ENCODE assay signal across 12 cellular contexts in the genomic region with DNA sequence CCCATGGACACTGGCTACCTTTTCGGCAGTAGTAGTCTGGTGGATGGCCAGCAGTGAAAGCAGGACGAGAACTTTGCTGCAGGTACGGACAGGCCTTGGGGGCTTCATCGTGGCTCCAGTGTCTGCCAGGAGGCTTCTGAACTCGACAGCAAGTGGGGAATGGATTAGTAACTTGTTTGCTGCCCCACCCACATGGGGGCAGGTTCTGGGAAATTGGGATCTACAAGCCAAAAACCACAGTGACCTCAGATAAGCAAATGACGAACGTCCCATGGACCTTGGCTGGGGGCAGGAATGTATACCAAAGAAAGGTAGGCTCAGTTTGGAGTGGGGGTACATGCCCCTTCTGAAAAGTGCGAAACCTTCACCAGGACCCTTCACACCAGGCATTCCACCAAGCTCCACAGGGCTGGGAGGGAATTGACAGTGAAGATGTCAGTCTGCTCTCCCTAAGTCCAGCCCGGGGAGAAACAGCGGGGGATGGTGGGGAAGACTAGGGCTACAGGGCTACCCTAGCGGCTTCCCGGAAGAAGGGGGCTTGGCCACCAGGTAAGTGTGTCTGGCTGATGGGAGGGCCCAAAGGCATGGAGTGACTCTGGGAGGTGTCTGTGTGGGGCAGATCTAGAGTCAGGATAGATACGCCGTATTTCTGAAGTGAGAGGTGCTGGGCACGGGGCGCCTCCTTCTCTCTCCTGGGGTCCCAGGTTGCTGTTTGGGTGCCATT. TPM values are rescaled to one million over a fixed set of nuclear protein-coding genes. Genes with fewer than 3 reads are reported as not detected.
DNase-seq lines count a peak whose midpoint lies in the region; ATAC-seq and TF ChIP-seq lines count a peak whose summit lies in the region.
"Had no signal": no experiment of that assay in that cellular context is flagged by ENCODE, and none has a peak within 500 bp of the region (broad histone marks: within the 10 kb centered on the region; RNA-seq: fewer than 3 reads in every experiment).

A gene (minus strand): TSS at position 138 of the 724 bp plus-strand sequence. CDS start 30 bp downstream, at position 108.

- H3K9me3 ChIP-seq in right lobe of liver (no peaks in the 10 kb centered on the region), thymus (ENCODE audit: control insufficient read depth) (no peaks in the 10 kb centered on the region)
- H3K9me3 ChIP-seq: colonic mucosa had no signal

- H3K4me1 ChIP-seq in right lobe of liver: peaks cover 0 to 58% (median 21%) of the 10 kb centered on the region in 4 donors
- no peaks in the 10 kb centered on the region for H3K4me1 ChIP-seq in thymus (ENCODE audit: control insufficient read depth, insufficient read depth, low read length)
- H3K4me1 ChIP-seq: colonic mucosa had no signal

- peaks cover 16% of the 10 kb centered on the region for H3K4me1 Mint-ChIP-seq in activated CD8-positive, alpha-beta memory T cell treated with anti-CD3 and anti-CD28 coated beads, Interleukin-2, amount 10 ng/mL, durations not matched to agents 7 days and 5 days
- H3K4me1 Mint-ChIP-seq in activated B cell treated with CpG ODN at 0.5 μM for 24 hours: no peaks in the 10 kb centered on the region
- H3K4me1 Mint-ChIP-seq: IgD-negative memory B cell, memory B cell had no signal

- CTCF ChIA-PET in activated CD8-positive, alpha-beta memory T cell treated with anti-CD3 and anti-CD28 coated beads, Interleukin-2, amount 10 ng/mL, durations not matched to agents 7 days and 5 days (lab: Charles Lee): interaction anchor here (1.8 kb wide), 1 partner anchor 9 kb away, joined by 5 read pairs; no protein-coding TSS in a partner anchor
- CTCF ChIA-PET in activated B cell treated with CpG ODN at 0.5 μM for 24 hours (lab: Charles Lee): no interaction called here

- no peak for DNase-seq in activated CD8-positive, alpha-beta memory T cell treated with anti-CD3 and anti-CD28 coated beads, Interleukin-2, amount 10 ng/mL, durations not matched to agents 7 days and 5 days
- DNase-seq in activated CD8-positive, alpha-beta memory T cell treated with anti-CD3 and anti-CD28 coated beads, Interleukin-2, amount 50 U/mL, for 48 hours: no peak
- DNase-seq in activated B cell treated with CpG ODN at 0.5 μM for 24 hours: no peak
- peak; percentile 80 to 94 (median 90) for DNase-seq in right lobe of liver
- no peak for DNase-seq in GM10266 (ENCODE audit: extremely low spot score)

- intact Hi-C loops in activated B cell treated with CpG ODN at 0.5 μM for 24 hours (cut with micrococcal nuclease): no loop called here
- intact Hi-C loops in right lobe of liver (cut with DNase I): no loop called here

- WGBS in right lobe of liver (ENCODE audit: insufficient coverage, low coverage, low lambda C conversion rate, missing lambda C conversion rate): 29% methylated on average over 11 of the region's 16 CpGs
- WGBS in thymus: 94% methylated on average over 16 of the region's 16 CpGs

- peak within 1 kb of the TSS; percentile 50 to 94 (median 71) for H3K4me3 ChIP-seq in right lobe of liver
- H3K4me3 ChIP-seq in thymus (ENCODE audit: low read length): no peak within 1 kb of the TSS
- H3K4me3 ChIP-seq: colonic mucosa had no signal

- H3K27me3 Mint-ChIP-seq in activated CD8-positive, alpha-beta memory T cell treated with anti-CD3 and anti-CD28 coated beads, Interleukin-2, amount 10 ng/mL, durations not matched to agents 7 days and 5 days: no peaks in the 10 kb centered on the region
- no peaks in the 10 kb centered on the region for H3K27me3 Mint-ChIP-seq in activated B cell treated with CpG ODN at 0.5 μM for 24 hours
- H3K27me3 Mint-ChIP-seq: IgD-negative memory B cell, memory B cell had no signal

- no peak for ATAC-seq in activated CD8-positive, alpha-beta memory T cell treated with anti-CD3 and anti-CD28 coated beads, Interleukin-2, amount 10 ng/mL, durations not matched to agents 7 days and 5 days
- ATAC-seq in activated B cell treated with CpG ODN at 0.5 μM for 24 hours (ENCODE audit: low read depth) (no peak), right lobe of liver (peak; percentile 47 to 71 (median 58)), GM21619 (IDR thresholded peaks at IDR 0.05; ENCODE audit: unreplicated experiment) (no peak), HG03159 (IDR thresholded peaks at IDR 0.05; ENCODE audit: unreplicated experiment) (no peak)

- H3K9me3 Mint-ChIP-seq in activated CD8-positive, alpha-beta memory T cell treated with anti-CD3 and anti-CD28 coated beads, Interleukin-2, amount 10 ng/mL, durations not matched to agents 7 days and 5 days (ENCODE audit: low read depth): no peaks in the 10 kb centered on the region
- H3K9me3 Mint-ChIP-seq in activated B cell treated with CpG ODN at 0.5 μM for 24 hours: no peaks in the 10 kb centered on the region
- H3K9me3 Mint-ChIP-seq: activated T-helper 2 cell treated with anti-CD3 and anti-CD28 coated beads, Interferon-gamma antibody, Interleukin-2, Interleukin-4, amounts not matched to agents 10 μg/mL and 5 μg/mL and 100 μg/mL, durations not matched to agents 14 hours and 24 hours and 36 hours; IgD-negative memory B cell; memory B cell had no signal

- no peak within 1 kb of the TSS for H3K4me3 Mint-ChIP-seq in activated CD8-positive, alpha-beta memory T cell treated with anti-CD3 and anti-CD28 coated beads, Interleukin-2, amount 10 ng/mL, durations not matched to agents 7 days and 5 days
- no peak within 1 kb of the TSS for H3K4me3 Mint-ChIP-seq in activated B cell treated with CpG ODN at 0.5 μM for 24 hours
- H3K4me3 Mint-ChIP-seq: IgD-negative memory B cell, memory B cell had no signal

- H3K36me3 ChIP-seq in right lobe of liver (peaks cover 0 to 35% (median 11%) of the 10 kb centered on the region in 4 donors), thymus (ENCODE audit: control insufficient read depth, insufficient read depth) (peaks cover 23% of the 10 kb centered on the region)
- H3K36me3 ChIP-seq: colonic mucosa had no signal

- H3K27me3 ChIP-seq in right lobe of liver: no peaks in the 10 kb centered on the region
- no peaks in the 10 kb centered on the region for H3K27me3 ChIP-seq in thymus (ENCODE audit: control insufficient read depth, insufficient read depth)
- H3K27me3 ChIP-seq: colonic mucosa had no signal

- TF ChIP-seq CTCF in activated B cell treated with CpG ODN at 0.5 μM for 24 hours (IDR thresholded peaks at IDR 0.05) (no peak), right lobe of liver (IDR thresholded peaks at IDR 0.05) (no peak), GM10266 (IDR thresholded peaks at IDR 0.05; ENCODE audit: control insufficient read depth, insufficient read depth, low read depth, missing control alignments) (no peak)

- peak; percentile 96 for TF ChIP-seq POLR2A in right lobe of liver (IDR thresholded peaks at IDR 0.05)

- H3K27ac ChIP-seq in right lobe of liver (peak within 1 kb of the TSS; percentile 92 to 95 (median 94)), thymus (ENCODE audit: low read depth) (no peak within 1 kb of the TSS)
- H3K27ac ChIP-seq: colonic mucosa had no signal

- POLR2A ChIA-PET in activated B cell treated with CpG ODN at 0.5 μM for 24 hours (lab: Charles Lee): no interaction called here

- no peaks in the 10 kb centered on the region for H3K36me3 Mint-ChIP-seq in activated CD8-positive, alpha-beta memory T cell treated with anti-CD3 and anti-CD28 coated beads, Interleukin-2, amount 10 ng/mL, durations not matched to agents 7 days and 5 days
- H3K36me3 Mint-ChIP-seq in activated B cell treated with CpG ODN at 0.5 μM for 24 hours (ENCODE audit: low read depth): peaks cover 6% of the 10 kb centered on the region

- H3K27ac Mint-ChIP-seq in activated CD8-positive, alpha-beta memory T cell treated with anti-CD3 and anti-CD28 coated beads, Interleukin-2, amount 10 ng/mL, durations not matched to agents 7 days and 5 days: no peak within 1 kb of the TSS
- no peak within 1 kb of the TSS for H3K27ac Mint-ChIP-seq in activated B cell treated with CpG ODN at 0.5 μM for 24 hours
- H3K27ac Mint-ChIP-seq: activated T-helper 2 cell treated with anti-CD3 and anti-CD28 coated beads, Interferon-gamma antibody, Interleukin-2, Interleukin-4, amounts not matched to agents 10 μg/mL and 5 μg/mL and 100 μg/mL, durations not matched to agents 14 hours and 24 hours and 36 hours; memory B cell had no signal

RNA-seq across cellular contexts. Expression of the gene that starts here (rescaled TPM):
- 10 to 100 TPM; 18.0 to 24.9 TPM for total RNA-seq in activated CD8-positive, alpha-beta memory T cell treated with anti-CD3 and anti-CD28 coated beads, Interleukin-2, amount 10 ng/mL, durations not matched to agents 7 days and 5 days
- total RNA-seq in activated B cell treated with CpG ODN at 0.5 μM for 24 hours (15.4 and 15.7 TPM in 2 replicates), right lobe of liver (1,000 to 10,000 TPM; 1,573 to 4,137 (median 3,531) TPM)
- polyA plus RNA-seq in thymus: 40.8 TPM
- polyA plus RNA-seq: IgD-negative memory B cell had no signal

Comparison
In these comparisons a context has a peak if more than half of its experiments do, and no peak if none do; other contexts are left out.
1. RNA of the gene that starts here (total RNA-seq): 1,573 to 4,137 TPM in right lobe of liver; 18.0 to 24.9 TPM in activated CD8-positive, alpha-beta memory T cell treated with anti-CD3 and anti-CD28 coated beads, Interleukin-2, amount 10 ng/mL, durations not matched to agents 7 days and 5 days and 15.4 to 15.7 TPM in activated B cell treated with CpG ODN at 0.5 μM for 24 hours; every median in the first group is over 10 times any median in the second.
2. ATAC-seq: peak in right lobe of liver (4 of 4); none in activated CD8-positive, alpha-beta memory T cell treated with anti-CD3 and anti-CD28 coated beads, Interleukin-2, amount 10 ng/mL, durations not matched to agents 7 days and 5 days (single experiment), activated B cell treated with CpG ODN at 0.5 μM for 24 hours (single experiment), GM21619 (single experiment) and HG03159 (single experiment).
3. DNase-seq: peak in right lobe of liver (3 of 3); none in activated CD8-positive, alpha-beta memory T cell treated with anti-CD3 and anti-CD28 coated beads, Interleukin-2, amount 10 ng/mL, durations not matched to agents 7 days and 5 days (single experiment), activated CD8-positive, alpha-beta memory T cell treated with anti-CD3 and anti-CD28 coated beads, Interleukin-2, amount 50 U/mL, for 48 hours (single experiment), activated B cell treated with CpG ODN at 0.5 μM for 24 hours (single experiment) and GM10266 (single experiment).